In genomic region chr2:24399434-24400206, GRCh38 we compare ENCODE assay signal across 15 cellular contexts. TPM values are rescaled to one million over a fixed set of nuclear protein-coding genes. Genes with fewer than 3 reads are reported as not detected.
DNase-seq lines count a peak whose midpoint lies in the region; TF ChIP-seq lines count a peak whose summit lies in the region.
"Had no signal": no experiment of that assay in that cellular context is flagged by ENCODE, and none has a peak within 500 bp of the region (broad histone marks: within the 10 kb centered on the region; RNA-seq: fewer than 3 reads in every experiment).

No MANE protein-coding gene starts in this region.

- H3K9me3 Mint-ChIP-seq in Calu3 (ENCODE audit: low read depth, unreplicated experiment) = no peaks in the 10 kb centered on the region
- H3K9me3 Mint-ChIP-seq: activated naive CD4-positive, alpha-beta T cell treated with anti-CD3 and anti-CD28 coated beads, Interleukin-2, amount 50 U/mL, for 24 hours had no signal

- BruUV-seq in mammary epithelial cell (replicated peaks; lab: Mats Ljungman, UMichigan) (no TSS peak), Calu3 (replicated peaks; lab: Mats Ljungman, UMichigan) (no TSS peak)

- TF ChIP-seq CTCF in OCI-LY3 (IDR thresholded peaks at IDR 0.05; ENCODE audit: low read depth, low read length) (no peak), mammary epithelial cell (conservative IDR thresholded peaks at IDR 0.05 in 1 of 2, IDR thresholded peaks at IDR 0.05 in 1 of 2; ENCODE audit: extremely low read depth in 1 of 2, insufficient read depth in 1 of 2, low read depth in 1 of 2, low read length in 2 of 2) (no peak), Calu3 (IDR thresholded peaks at IDR 0.05; ENCODE audit: unreplicated experiment) (no peak)

- H3K9me3 ChIP-seq in OCI-LY3 (ENCODE audit: insufficient read depth, low read length) = no peaks in the 10 kb centered on the region
- H3K9me3 ChIP-seq in mammary epithelial cell (replicated peaks; ENCODE audit: insufficient read depth, low read length) = no peaks in the 10 kb centered on the region

- dilution Hi-C loops in mammary epithelial cell (cut with HindIII; ENCODE audit: low sequenced_read_pairs) = no loop called here

- H3K36me3 ChIP-seq in OCI-LY3 (replicated peaks; ENCODE audit: low read depth, low read length) = no peaks in the 10 kb centered on the region
- H3K36me3 ChIP-seq in mammary epithelial cell (ENCODE audit: insufficient read depth, low read length) = no peaks in the 10 kb centered on the region

- H3K79me2 ChIP-seq in OCI-LY3 (ENCODE audit: low read length) = no peaks in the 10 kb centered on the region
- no peaks in the 10 kb centered on the region for H3K79me2 ChIP-seq in mammary epithelial cell (ENCODE audit: insufficient read depth, low read length)

- H3K27ac ChIP-seq in OCI-LY3 (ENCODE audit: low read length) (no peak overlapping the region), mammary epithelial cell (ENCODE audit: insufficient read depth, low read depth, low read length) (no peak overlapping the region)
- H3K27ac ChIP-seq: KMS-11 had no signal

- CTCF ChIA-PET in mammary epithelial cell (lab: Charles Lee; ENCODE audit: low non-redundant PET) (interaction anchor here (0.6 kb wide), 1 partner anchor 11 kb away, joined by 5 read pairs; no protein-coding TSS in a partner anchor), Calu3 (lab: Charles Lee) (no interaction called here)

- H3K27me3 ChIP-seq in OCI-LY3 (ENCODE audit: low read depth, low read length) = no peaks in the 10 kb centered on the region
- H3K27me3 ChIP-seq in mammary epithelial cell (ENCODE audit: insufficient read depth, low read length) = no peaks in the 10 kb centered on the region

- intact Hi-C loops in mammary epithelial cell (cut with micrococcal nuclease) (no loop called here), Calu3 (cut with micrococcal nuclease; ENCODE audit: unreplicated experiment) (no loop called here)

- no peaks in the 10 kb centered on the region for H3K36me3 Mint-ChIP-seq in Calu3 (ENCODE audit: insufficient read depth, unreplicated experiment)
- H3K36me3 Mint-ChIP-seq: activated naive CD4-positive, alpha-beta T cell treated with anti-CD3 and anti-CD28 coated beads, Interleukin-2, amount 50 U/mL, for 24 hours; naive B cell had no signal

- WGBS in mammary epithelial cell (ENCODE audit: low coverage, missing lambda C conversion rate) = 89% methylated on average over 10 of the region's 10 CpGs

- H3K4me3 ChIP-seq in OCI-LY3 (ENCODE audit: low read length) (no peak overlapping the region), mammary epithelial cell (replicated peaks in 1 of 3; ENCODE audit: insufficient read depth in 1 of 3, low read depth in 2 of 3, low read length in 3 of 3) (no peak overlapping the region)

- peaks cover 8% of the 10 kb centered on the region for H3K4me1 Mint-ChIP-seq in Calu3 (ENCODE audit: low read depth, unreplicated experiment)
- H3K4me1 Mint-ChIP-seq: activated naive CD4-positive, alpha-beta T cell treated with anti-CD3 and anti-CD28 coated beads, Interleukin-2, amount 50 U/mL, for 24 hours; naive B cell had no signal

- H3K4me2 ChIP-seq in OCI-LY3 (ENCODE audit: low read length) = no peak overlapping the region
- no peak overlapping the region for H3K4me2 ChIP-seq in mammary epithelial cell (ENCODE audit: insufficient read depth, low read depth, low read length)
- H3K4me2 ChIP-seq: KMS-11 had no signal

- H3K4me1 ChIP-seq in OCI-LY3 (ENCODE audit: low read length) (no peaks in the 10 kb centered on the region), mammary epithelial cell (ENCODE audit: insufficient read depth, low read length) (peaks cover 8% of the 10 kb centered on the region)

- in situ Hi-C loops in mammary epithelial cell (cut with MboI; ENCODE audit: low sequenced_read_pairs in 2 of 2) = loop anchor here (25.0 kb wide), 2 partner anchors 162 to 738 kb away; no protein-coding TSS in a partner anchor

- peak; percentile 93 for DNase-seq in DMS153 (lab: John Stamatoyannopoulos, UW)
- DNase-seq in NCI-H146 treated with DMSO at 0.1 percent for 48 hours (lab: John Stamatoyannopoulos, UW; ENCODE audit: unreplicated experiment) = peak; percentile 93
- DNase-seq in left kidney (ENCODE audit: low read depth, low spot score) = peak; percentile 13
- DNase-seq in cerebellum (ENCODE audit: low spot score) = no peak
- DNase-seq in germinal center (ENCODE audit: low spot score) = no peak
- no peak for DNase-seq in mammary epithelial cell
- DNase-seq in Calu3 = no peak
- DNase-seq: caudate nucleus; glutamatergic neuron; naive B cell; NCI-H226; stimulated activated naive CD4-positive, alpha-beta T cell treated with Interleukin-2 at 50 U/mL for 16 hours had no signal

- H2AFZ ChIP-seq in OCI-LY3 (ENCODE audit: low read depth, low read length) = 0 out of 2 replicates have a peak overlapping the region, but pooled peaks have one; percentile 70
- no peak overlapping the region for H2AFZ ChIP-seq in mammary epithelial cell (ENCODE audit: low read depth, low read length)

- no peak overlapping the region for H3K9ac ChIP-seq in OCI-LY3 (ENCODE audit: low read length)
- no peak overlapping the region for H3K9ac ChIP-seq in mammary epithelial cell (ENCODE audit: insufficient read depth, low read length)
- H3K9ac ChIP-seq: KMS-11 had no signal

- H3K27ac Mint-ChIP-seq in Calu3 (ENCODE audit: unreplicated experiment) = no peak overlapping the region
- H3K27ac Mint-ChIP-seq: activated naive CD4-positive, alpha-beta T cell treated with anti-CD3 and anti-CD28 coated beads, Interleukin-2, amount 50 U/mL, for 24 hours had no signal

- H4K20me1 ChIP-seq in OCI-LY3 (ENCODE audit: insufficient read depth, low read length) = no peaks in the 10 kb centered on the region
- no peaks in the 10 kb centered on the region for H4K20me1 ChIP-seq in mammary epithelial cell (ENCODE audit: insufficient read depth, low read length)

- H3K4me3 Mint-ChIP-seq in Calu3 (ENCODE audit: low read depth, unreplicated experiment) = no peak overlapping the region
- H3K4me3 Mint-ChIP-seq: activated naive CD4-positive, alpha-beta T cell treated with anti-CD3 and anti-CD28 coated beads, Interleukin-2, amount 50 U/mL, for 24 hours; naive B cell had no signal

- H3K27me3 Mint-ChIP-seq in Calu3 (ENCODE audit: unreplicated experiment) = peaks cover 10% of the 10 kb centered on the region

RNA-seq across cellular contexts. Expression of gene ITSN2, which starts 39.3 kb away (rescaled TPM):
- 17.1 TPM for total RNA-seq in cerebellum
- 10 to 100 TPM; 27.8 to 34.2 TPM for total RNA-seq in mammary epithelial cell
- polyA plus RNA-seq in mammary epithelial cell = 14.1 TPM
- 12.8 TPM for polyA minus RNA-seq in mammary epithelial cell
- total RNA-seq in Calu3 (2022) = 44.3 and 45.4 TPM in 2 replicates

Comparison
In these comparisons a context has a peak if more than half of its experiments do, and no peak if none do; other contexts are left out.
1. DNase-seq: peak in DMS153 (single experiment), NCI-H146 treated with DMSO at 0.1 percent for 48 hours (single experiment) and left kidney (single experiment); none in cerebellum (single experiment), germinal center (single experiment), mammary epithelial cell (single experiment) and Calu3 (single experiment).